ENCODE assay signal across 18 cellular contexts in genomic region chr11:74085542-74085892, GRCh38.
DNase-seq lines count a peak whose midpoint lies in the region; ATAC-seq and TF ChIP-seq lines count a peak whose summit lies in the region.
"Had no signal": no experiment of that assay in that cellular context is flagged by ENCODE, and none has a peak within 500 bp of the region (broad histone marks: within the 10 kb centered on the region; RNA-seq: fewer than 3 reads in every experiment).

No MANE protein-coding gene starts in this region.

- peaks cover 40% of the 10 kb centered on the region for H3K36me3 Mint-ChIP-seq in activated CD4-positive, alpha-beta memory T cell treated with anti-CD3 and anti-CD28 coated beads for 36 hours
- peaks cover 50% of the 10 kb centered on the region for H3K36me3 Mint-ChIP-seq in activated CD8-positive, alpha-beta memory T cell treated with anti-CD3 and anti-CD28 coated beads, Interleukin-2, amount 10 ng/mL, durations not matched to agents 7 days and 5 days

- H3K4me3 ChIP-seq in right atrium auricular region, result no peak overlapping the region
- H3K4me3 ChIP-seq in H7 (ENCODE audit: insufficient read depth, low read depth, low read length), result no peak overlapping the region
- H3K4me3 ChIP-seq: GM12878, tibial nerve had no signal

- no peaks in the 10 kb centered on the region for H3K9me3 ChIP-seq in right atrium auricular region
- H3K9me3 ChIP-seq: tibial nerve had no signal

- no peak overlapping the region for H3K27ac ChIP-seq in right atrium auricular region
- H3K27ac ChIP-seq: tibial nerve had no signal

- intact Hi-C loops in Right ventricle myocardium superior (cut with DNase I), result no loop called here
- intact Hi-C loops in activated CD4-positive, alpha-beta memory T cell treated with anti-CD3 and anti-CD28 coated beads for 36 hours (cut with micrococcal nuclease), result loop anchor here (5.0 kb wide), 1 partner anchor 58 kb away; no protein-coding TSS in a partner anchor

- H3K4me3 Mint-ChIP-seq in activated CD4-positive, alpha-beta memory T cell treated with anti-CD3 and anti-CD28 coated beads for 36 hours, result no peak overlapping the region
- H3K4me3 Mint-ChIP-seq in activated CD8-positive, alpha-beta memory T cell treated with anti-CD3 and anti-CD28 coated beads, Interleukin-2, amount 10 ng/mL, durations not matched to agents 7 days and 5 days, result no peak overlapping the region

- H3K4me1 Mint-ChIP-seq in activated CD4-positive, alpha-beta memory T cell treated with anti-CD3 and anti-CD28 coated beads for 36 hours (ENCODE audit: low read depth), result peaks cover 9% of the 10 kb centered on the region
- peaks cover 9% of the 10 kb centered on the region for H3K4me1 Mint-ChIP-seq in activated CD8-positive, alpha-beta memory T cell treated with anti-CD3 and anti-CD28 coated beads, Interleukin-2, amount 10 ng/mL, durations not matched to agents 7 days and 5 days

- DNase-seq in Right ventricle myocardium superior (peak; percentile 38), right atrium auricular region (ENCODE audit: low spot score) (no peak), iris pigment epithelial cell (ENCODE audit: low read depth) (peak; percentile 63), H7 (no peak), T-helper 9 cell (no peak)
- no peak for DNase-seq in activated CD4-positive, alpha-beta memory T cell treated with anti-CD3 and anti-CD28 coated beads for 36 hours
- DNase-seq in activated CD8-positive, alpha-beta memory T cell treated with anti-CD3 and anti-CD28 coated beads, Interleukin-2, amount 10 ng/mL, durations not matched to agents 7 days and 5 days, result no peak
- DNase-seq: activated CD8-positive, alpha-beta memory T cell treated with anti-CD3 and anti-CD28 coated beads, Interleukin-2, amount 50 U/mL, for 48 hours; amniotic stem cell; DND-41; KG1; mesenchymal stem cell; NCI-H187; NCI-H774; stimulated activated CD4-positive, alpha-beta T cell treated with anti-CD3 and anti-CD28 coated beads, Interleukin-15, amount 100 ng/mL, for 24 hours had no signal

- TF ChIP-seq CTCF in right atrium auricular region (IDR thresholded peaks at IDR 0.05), result no peak

- H3K9me3 Mint-ChIP-seq in activated CD4-positive, alpha-beta memory T cell treated with anti-CD3 and anti-CD28 coated beads for 36 hours, result no peaks in the 10 kb centered on the region
- no peaks in the 10 kb centered on the region for H3K9me3 Mint-ChIP-seq in activated CD8-positive, alpha-beta memory T cell treated with anti-CD3 and anti-CD28 coated beads, Interleukin-2, amount 10 ng/mL, durations not matched to agents 7 days and 5 days (ENCODE audit: low read depth)

- H3K27me3 Mint-ChIP-seq in activated CD4-positive, alpha-beta memory T cell treated with anti-CD3 and anti-CD28 coated beads for 36 hours, result no peaks in the 10 kb centered on the region
- H3K27me3 Mint-ChIP-seq in activated CD8-positive, alpha-beta memory T cell treated with anti-CD3 and anti-CD28 coated beads, Interleukin-2, amount 10 ng/mL, durations not matched to agents 7 days and 5 days, result no peaks in the 10 kb centered on the region

- CTCF ChIA-PET in activated CD4-positive, alpha-beta memory T cell treated with anti-CD3 and anti-CD28 coated beads for 36 hours (lab: Charles Lee), result no interaction called here
- CTCF ChIA-PET in activated CD8-positive, alpha-beta memory T cell treated with anti-CD3 and anti-CD28 coated beads, Interleukin-2, amount 10 ng/mL, durations not matched to agents 7 days and 5 days (lab: Charles Lee), result interaction anchor here (1.0 to 1.4 kb wide), 2 partner anchors 9 to 30 kb away, joined by 3 read pairs; no protein-coding TSS in a partner anchor

- H3K36me3 ChIP-seq in right atrium auricular region, result peaks cover 44% of the 10 kb centered on the region
- H3K36me3 ChIP-seq in H7 (replicated peaks; ENCODE audit: control insufficient read depth, insufficient read depth, low read length), result 0 out of 2 replicates have a peak, but pooled peaks cover 1% of the 10 kb centered on the region

- H3K27ac Mint-ChIP-seq in activated CD4-positive, alpha-beta memory T cell treated with anti-CD3 and anti-CD28 coated beads for 36 hours, result peak overlapping the region; percentile 34
- H3K27ac Mint-ChIP-seq in activated CD8-positive, alpha-beta memory T cell treated with anti-CD3 and anti-CD28 coated beads, Interleukin-2, amount 10 ng/mL, durations not matched to agents 7 days and 5 days, result no peak overlapping the region

- POLR2A ChIA-PET in activated CD4-positive, alpha-beta memory T cell treated with anti-CD3 and anti-CD28 coated beads for 36 hours (lab: Charles Lee), result interaction anchor here (0.9 to 1.5 kb wide), 2 partner anchors 104 to 105 kb away, joined by 4 to 6 read pairs; partner anchors contain the start of gene UCP2

- ATAC-seq in Right ventricle myocardium superior (ENCODE audit: poor library complexity) (peak; percentile 15), GM21423 (IDR thresholded peaks at IDR 0.05; ENCODE audit: unreplicated experiment) (no peak)
- ATAC-seq in activated CD8-positive, alpha-beta memory T cell treated with anti-CD3 and anti-CD28 coated beads, Interleukin-2, amount 10 ng/mL, durations not matched to agents 7 days and 5 days, result no peak
- ATAC-seq: GM12878 had no signal

- no peaks in the 10 kb centered on the region for H3K4me1 ChIP-seq in right atrium auricular region
- H3K4me1 ChIP-seq: tibial nerve had no signal

- H3K27me3 ChIP-seq in right atrium auricular region (no peaks in the 10 kb centered on the region), H7 (ENCODE audit: control insufficient read depth, insufficient read depth, low read length) (no peaks in the 10 kb centered on the region)
- H3K27me3 ChIP-seq: tibial nerve had no signal

Comparison
In these comparisons a context has a peak if more than half of its experiments do, and no peak if none do; other contexts are left out.
1. DNase-seq: peak in Right ventricle myocardium superior (single experiment) and iris pigment epithelial cell (single experiment); none in right atrium auricular region (single experiment), activated CD4-positive, alpha-beta memory T cell treated with anti-CD3 and anti-CD28 coated beads for 36 hours (single experiment), H7 (single experiment), activated CD8-positive, alpha-beta memory T cell treated with anti-CD3 and anti-CD28 coated beads, Interleukin-2, amount 10 ng/mL, durations not matched to agents 7 days and 5 days (single experiment) and T-helper 9 cell (single experiment).